Comparison of ENCODE assay signal across 1 cellular context in the genomic region with DNA sequence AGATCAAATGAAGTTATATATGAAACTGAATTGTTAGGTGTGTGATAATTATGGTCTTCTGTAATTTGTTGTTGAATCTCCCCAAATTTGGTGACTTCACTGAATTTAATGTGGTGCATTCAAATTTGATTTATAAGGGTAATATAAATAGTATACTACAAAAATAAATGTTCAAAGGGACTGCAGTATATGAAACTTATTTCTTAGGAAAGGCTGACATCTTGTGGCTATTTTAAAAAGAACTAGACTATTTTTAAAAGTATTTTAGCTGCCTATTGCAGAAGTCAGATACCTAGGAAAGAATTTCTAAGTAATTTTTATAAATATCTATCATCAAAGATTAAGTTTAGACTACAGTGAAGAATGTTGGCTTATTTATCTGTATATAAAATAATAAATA.
TF ChIP-seq lines count a peak whose summit lies in the region.

No MANE protein-coding gene starts in this region.

TF ChIP-seq in WTC11, 78 proteins besides CTCF, POLR2A, EP300 and RAD21 (continued from another document):
- TF ChIP-seq, protein P1, sequence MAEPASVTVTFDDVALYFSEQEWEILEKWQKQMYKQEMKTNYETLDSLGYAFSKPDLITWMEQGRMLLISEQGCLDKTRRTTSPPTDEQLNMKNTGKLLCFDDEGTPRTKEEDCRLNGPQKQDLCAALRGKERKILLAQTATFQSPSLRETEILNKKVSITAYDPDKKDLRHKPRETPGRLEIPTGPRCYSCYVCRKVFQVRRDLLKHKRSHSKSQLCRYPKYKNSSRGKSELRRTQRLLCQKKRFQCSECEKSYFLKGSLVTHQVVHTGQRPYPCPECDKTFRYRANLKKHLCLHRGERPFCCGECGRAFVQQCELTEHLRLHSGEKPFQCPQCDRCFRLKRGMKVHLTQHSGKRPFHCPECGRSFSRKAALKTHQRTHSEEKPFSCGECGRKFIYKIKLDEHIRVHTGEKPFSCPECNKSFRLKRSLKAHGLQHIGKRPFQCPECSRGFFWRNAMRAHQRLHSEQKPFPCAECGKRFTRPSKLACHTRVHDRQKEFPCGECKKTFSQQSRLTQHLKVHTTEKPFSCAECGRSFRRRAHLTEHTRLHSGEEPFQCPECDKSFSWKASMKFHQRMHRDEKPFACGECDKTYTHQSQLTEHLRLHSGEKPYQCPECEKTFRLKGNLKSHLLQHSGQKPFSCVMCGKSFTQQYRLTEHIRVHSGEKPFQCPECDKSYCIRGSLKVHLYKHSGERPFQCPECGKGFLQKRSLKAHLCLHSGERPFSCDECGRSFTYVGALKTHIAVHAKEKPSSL (CRISPR knock-in tag; conservative IDR thresholded peaks at IDR 0.05), result no peak
- TF ChIP-seq, protein P2, sequence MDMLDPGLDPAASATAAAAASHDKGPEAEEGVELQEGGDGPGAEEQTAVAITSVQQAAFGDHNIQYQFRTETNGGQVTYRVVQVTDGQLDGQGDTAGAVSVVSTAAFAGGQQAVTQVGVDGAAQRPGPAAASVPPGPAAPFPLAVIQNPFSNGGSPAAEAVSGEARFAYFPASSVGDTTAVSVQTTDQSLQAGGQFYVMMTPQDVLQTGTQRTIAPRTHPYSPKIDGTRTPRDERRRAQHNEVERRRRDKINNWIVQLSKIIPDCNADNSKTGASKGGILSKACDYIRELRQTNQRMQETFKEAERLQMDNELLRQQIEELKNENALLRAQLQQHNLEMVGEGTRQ (CRISPR knock-in tag; IDR thresholded peaks at IDR 0.05), result no peak
